11 cellular contexts compared by ENCODE assay signal in the genomic region with DNA sequence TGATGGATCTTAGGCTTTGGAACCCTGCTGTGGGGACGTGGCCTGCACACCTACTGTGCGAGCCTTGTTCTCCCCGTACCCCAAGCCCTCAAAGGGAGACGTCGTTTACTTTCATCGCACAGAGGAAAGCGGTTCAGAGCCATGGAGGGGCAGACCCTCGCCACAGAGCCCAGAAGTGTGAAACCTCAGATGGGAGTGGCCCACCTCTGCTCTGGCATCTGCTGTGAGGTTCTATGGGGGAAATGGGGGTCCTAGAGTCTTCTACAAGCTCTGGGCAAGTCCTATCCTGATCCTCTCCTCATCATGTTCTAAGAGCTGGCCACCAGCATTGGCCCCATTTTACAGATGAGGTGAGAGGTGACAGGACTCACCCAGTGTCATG. TPM values are rescaled to one million over a fixed set of nuclear protein-coding genes. Genes with fewer than 3 reads are reported as not detected.
DNase-seq lines count a peak whose midpoint lies in the region; ATAC-seq and TF ChIP-seq lines count a peak whose summit lies in the region.
"Had no signal": no experiment of that assay in that cellular context is flagged by ENCODE, and none has a peak within 500 bp of the region (broad histone marks: within the 10 kb centered on the region; RNA-seq: fewer than 3 reads in every experiment).

No MANE protein-coding gene starts in this region.

- CTCF ChIA-PET in WTC11 (lab: Charles Lee): interaction anchor here (1.3 to 3.6 kb wide), 2 partner anchors 56 to 135 kb away, joined by 4 to 16 read pairs; no protein-coding TSS in a partner anchor

- peak overlapping the region; percentile 97 for H3K4me2 ChIP-seq in hepatocyte

- DNase-seq in activated CD4-positive, alpha-beta T cell treated with anti-CD3 and anti-CD28 coated beads, Interleukin-2, amount 10 ng/mL, durations not matched to agents 24 days and 14 days: no peak
- DNase-seq in activated CD4-positive, alpha-beta T cell treated with anti-CD3 and anti-CD28 coated beads for 48 hours: no peak
- DNase-seq in WTC11 (ENCODE audit: low spot score) (no peak), hepatocyte (ENCODE audit: low spot score) (no peak), DMS53 treated with DMSO at 0.1 percent for 48 hours (lab: John Stamatoyannopoulos, UW; ENCODE audit: unreplicated experiment) (no peak)

- POLR2A ChIA-PET in WTC11 (lab: Charles Lee): no interaction called here

- H3K4me1 ChIP-seq in hepatocyte (ENCODE audit: insufficient read depth): peaks cover 38% of the 10 kb centered on the region

- ATAC-seq in WTC11 (no peak), HG02981 (IDR thresholded peaks at IDR 0.05; ENCODE audit: unreplicated experiment) (no peak), HG03521 (IDR thresholded peaks at IDR 0.05; ENCODE audit: unreplicated experiment) (no peak)
- no peak for ATAC-seq in stimulated activated memory B cell treated with anti-CD40 and anti-IgM and Interleukin-4, amounts not matched to agents 10 μg/mL and 1 μg/mL and 100 μg/mL, for 72 hours

- peak overlapping the region; percentile 88 for H3K27ac Mint-ChIP-seq in activated CD4-positive, alpha-beta T cell treated with anti-CD3 and anti-CD28 coated beads, Interleukin-2, amount 10 ng/mL, durations not matched to agents 24 days and 14 days
- H3K27ac Mint-ChIP-seq in WTC11: peak overlapping the region; percentile 84
- peak overlapping the region; percentile 92 for H3K27ac Mint-ChIP-seq in stimulated activated memory B cell treated with anti-CD40 and anti-IgM and Interleukin-4, amounts not matched to agents 10 μg/mL and 1 μg/mL and 100 μg/mL, for 72 hours

- no peaks in the 10 kb centered on the region for H3K27me3 ChIP-seq in hepatocyte

- H3K9me3 ChIP-seq in hepatocyte (ENCODE audit: low read depth): no peaks in the 10 kb centered on the region

- no peak overlapping the region for H2AFZ ChIP-seq in hepatocyte

- no peaks in the 10 kb centered on the region for H3K36me3 ChIP-seq in hepatocyte (replicated peaks; ENCODE audit: insufficient read depth, low read depth)

- no peak overlapping the region for H3K4me3 ChIP-seq in hepatocyte

- no peak for TF ChIP-seq CTCF in WTC11 (IDR thresholded peaks at IDR 0.05)
- no peak for TF ChIP-seq CTCF in hepatocyte (IDR thresholded peaks at IDR 0.05; ENCODE audit: poor library complexity)

- H3K9me2 ChIP-seq in hepatocyte (replicated peaks; ENCODE audit: insufficient read depth): no peaks in the 10 kb centered on the region

- intact Hi-C loops in activated CD4-positive, alpha-beta T cell treated with anti-CD3 and anti-CD28 coated beads, Interleukin-2, amount 10 ng/mL, durations not matched to agents 24 days and 14 days (cut with micrococcal nuclease): no loop called here

- H3K27me3 Mint-ChIP-seq in activated CD4-positive, alpha-beta T cell treated with anti-CD3 and anti-CD28 coated beads, Interleukin-2, amount 10 ng/mL, durations not matched to agents 24 days and 14 days: no peaks in the 10 kb centered on the region
- no peaks in the 10 kb centered on the region for H3K27me3 Mint-ChIP-seq in WTC11 (ENCODE audit: low read depth)
- no peaks in the 10 kb centered on the region for H3K27me3 Mint-ChIP-seq in stimulated activated memory B cell treated with anti-CD40 and anti-IgM and Interleukin-4, amounts not matched to agents 10 μg/mL and 1 μg/mL and 100 μg/mL, for 72 hours

- H3K36me3 Mint-ChIP-seq in activated CD4-positive, alpha-beta T cell treated with anti-CD3 and anti-CD28 coated beads, Interleukin-2, amount 10 ng/mL, durations not matched to agents 24 days and 14 days (ENCODE audit: low read depth): no peaks in the 10 kb centered on the region
- H3K36me3 Mint-ChIP-seq in WTC11: no peaks in the 10 kb centered on the region
- no peaks in the 10 kb centered on the region for H3K36me3 Mint-ChIP-seq in stimulated activated memory B cell treated with anti-CD40 and anti-IgM and Interleukin-4, amounts not matched to agents 10 μg/mL and 1 μg/mL and 100 μg/mL, for 72 hours

- no peaks in the 10 kb centered on the region for H4K20me1 ChIP-seq in hepatocyte (ENCODE audit: insufficient read depth, poor library complexity, severe bottlenecking)

- peaks cover 16% of the 10 kb centered on the region for H3K79me2 ChIP-seq in hepatocyte

- H3K4me3 Mint-ChIP-seq in activated CD4-positive, alpha-beta T cell treated with anti-CD3 and anti-CD28 coated beads, Interleukin-2, amount 10 ng/mL, durations not matched to agents 24 days and 14 days: peak overlapping the region; percentile 86
- 0 out of 2 replicates have a peak overlapping the region, but pooled peaks have one; percentile 83 for H3K4me3 Mint-ChIP-seq in WTC11
- peak overlapping the region; percentile 91 for H3K4me3 Mint-ChIP-seq in stimulated activated memory B cell treated with anti-CD40 and anti-IgM and Interleukin-4, amounts not matched to agents 10 μg/mL and 1 μg/mL and 100 μg/mL, for 72 hours

- WGBS in hepatocyte (ENCODE audit: low lambda C conversion rate, missing lambda C conversion rate): 88% methylated on average over 8 of the region's 8 CpGs

- peak overlapping the region; percentile 97 for H3K27ac ChIP-seq in hepatocyte

- no peaks in the 10 kb centered on the region for H3K9me3 Mint-ChIP-seq in activated CD4-positive, alpha-beta T cell treated with anti-CD3 and anti-CD28 coated beads, Interleukin-2, amount 10 ng/mL, durations not matched to agents 24 days and 14 days
- H3K9me3 Mint-ChIP-seq in WTC11: no peaks in the 10 kb centered on the region
- no peaks in the 10 kb centered on the region for H3K9me3 Mint-ChIP-seq in stimulated activated memory B cell treated with anti-CD40 and anti-IgM and Interleukin-4, amounts not matched to agents 10 μg/mL and 1 μg/mL and 100 μg/mL, for 72 hours

- H3K4me1 Mint-ChIP-seq in activated CD4-positive, alpha-beta T cell treated with anti-CD3 and anti-CD28 coated beads, Interleukin-2, amount 10 ng/mL, durations not matched to agents 24 days and 14 days: peaks cover 54% of the 10 kb centered on the region
- H3K4me1 Mint-ChIP-seq in WTC11: peaks cover 54% of the 10 kb centered on the region
- peaks cover 56% of the 10 kb centered on the region for H3K4me1 Mint-ChIP-seq in stimulated activated memory B cell treated with anti-CD40 and anti-IgM and Interleukin-4, amounts not matched to agents 10 μg/mL and 1 μg/mL and 100 μg/mL, for 72 hours

TF ChIP-seq in WTC11, 78 proteins besides CTCF, POLR2A, EP300 and RAD21 (continues in another document):
- TF ChIP-seq, protein P1, sequence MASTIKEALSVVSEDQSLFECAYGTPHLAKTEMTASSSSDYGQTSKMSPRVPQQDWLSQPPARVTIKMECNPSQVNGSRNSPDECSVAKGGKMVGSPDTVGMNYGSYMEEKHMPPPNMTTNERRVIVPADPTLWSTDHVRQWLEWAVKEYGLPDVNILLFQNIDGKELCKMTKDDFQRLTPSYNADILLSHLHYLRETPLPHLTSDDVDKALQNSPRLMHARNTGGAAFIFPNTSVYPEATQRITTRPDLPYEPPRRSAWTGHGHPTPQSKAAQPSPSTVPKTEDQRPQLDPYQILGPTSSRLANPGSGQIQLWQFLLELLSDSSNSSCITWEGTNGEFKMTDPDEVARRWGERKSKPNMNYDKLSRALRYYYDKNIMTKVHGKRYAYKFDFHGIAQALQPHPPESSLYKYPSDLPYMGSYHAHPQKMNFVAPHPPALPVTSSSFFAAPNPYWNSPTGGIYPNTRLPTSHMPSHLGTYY (CRISPR knock-in tag; IDR thresholded peaks at IDR 0.05): no peak
- TF ChIP-seq, protein P2, sequence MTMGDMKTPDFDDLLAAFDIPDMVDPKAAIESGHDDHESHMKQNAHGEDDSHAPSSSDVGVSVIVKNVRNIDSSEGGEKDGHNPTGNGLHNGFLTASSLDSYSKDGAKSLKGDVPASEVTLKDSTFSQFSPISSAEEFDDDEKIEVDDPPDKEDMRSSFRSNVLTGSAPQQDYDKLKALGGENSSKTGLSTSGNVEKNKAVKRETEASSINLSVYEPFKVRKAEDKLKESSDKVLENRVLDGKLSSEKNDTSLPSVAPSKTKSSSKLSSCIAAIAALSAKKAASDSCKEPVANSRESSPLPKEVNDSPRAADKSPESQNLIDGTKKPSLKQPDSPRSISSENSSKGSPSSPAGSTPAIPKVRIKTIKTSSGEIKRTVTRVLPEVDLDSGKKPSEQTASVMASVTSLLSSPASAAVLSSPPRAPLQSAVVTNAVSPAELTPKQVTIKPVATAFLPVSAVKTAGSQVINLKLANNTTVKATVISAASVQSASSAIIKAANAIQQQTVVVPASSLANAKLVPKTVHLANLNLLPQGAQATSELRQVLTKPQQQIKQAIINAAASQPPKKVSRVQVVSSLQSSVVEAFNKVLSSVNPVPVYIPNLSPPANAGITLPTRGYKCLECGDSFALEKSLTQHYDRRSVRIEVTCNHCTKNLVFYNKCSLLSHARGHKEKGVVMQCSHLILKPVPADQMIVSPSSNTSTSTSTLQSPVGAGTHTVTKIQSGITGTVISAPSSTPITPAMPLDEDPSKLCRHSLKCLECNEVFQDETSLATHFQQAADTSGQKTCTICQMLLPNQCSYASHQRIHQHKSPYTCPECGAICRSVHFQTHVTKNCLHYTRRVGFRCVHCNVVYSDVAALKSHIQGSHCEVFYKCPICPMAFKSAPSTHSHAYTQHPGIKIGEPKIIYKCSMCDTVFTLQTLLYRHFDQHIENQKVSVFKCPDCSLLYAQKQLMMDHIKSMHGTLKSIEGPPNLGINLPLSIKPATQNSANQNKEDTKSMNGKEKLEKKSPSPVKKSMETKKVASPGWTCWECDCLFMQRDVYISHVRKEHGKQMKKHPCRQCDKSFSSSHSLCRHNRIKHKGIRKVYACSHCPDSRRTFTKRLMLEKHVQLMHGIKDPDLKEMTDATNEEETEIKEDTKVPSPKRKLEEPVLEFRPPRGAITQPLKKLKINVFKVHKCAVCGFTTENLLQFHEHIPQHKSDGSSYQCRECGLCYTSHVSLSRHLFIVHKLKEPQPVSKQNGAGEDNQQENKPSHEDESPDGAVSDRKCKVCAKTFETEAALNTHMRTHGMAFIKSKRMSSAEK (CRISPR knock-in tag; IDR thresholded peaks at IDR 0.05; ENCODE audit: borderline replicate concordance): no peak
- no peak for TF ChIP-seq NR2C2 (CRISPR knock-in tag; IDR thresholded peaks at IDR 0.05)
- TF ChIP-seq, protein P3, sequence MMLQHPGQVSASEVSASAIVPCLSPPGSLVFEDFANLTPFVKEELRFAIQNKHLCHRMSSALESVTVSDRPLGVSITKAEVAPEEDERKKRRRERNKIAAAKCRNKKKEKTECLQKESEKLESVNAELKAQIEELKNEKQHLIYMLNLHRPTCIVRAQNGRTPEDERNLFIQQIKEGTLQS (CRISPR knock-in tag; conservative IDR thresholded peaks at IDR 0.05): no peak

RNA-seq across cellular contexts. Expression of gene RNF44, which starts 3.7 kb away (rescaled TPM):
- 71.4 and 74.0 TPM in 2 replicates for total RNA-seq in activated CD4-positive, alpha-beta T cell treated with anti-CD3 and anti-CD28 coated beads, Interleukin-2, amount 10 ng/mL, durations not matched to agents 24 days and 14 days
- total RNA-seq in WTC11 (2021) (204 to 233 TPM (median 216 TPM) in 3 replicates), hepatocyte (9.5 and 13.0 TPM in 2 replicates)
- polyA plus RNA-seq in hepatocyte: 17.4 and 19.6 TPM in 2 replicates

RNA-seq across cellular contexts. Expression of gene CDHR2, which starts 8.2 kb away (rescaled TPM):
- total RNA-seq in activated CD4-positive, alpha-beta T cell treated with anti-CD3 and anti-CD28 coated beads, Interleukin-2, amount 10 ng/mL, durations not matched to agents 24 days and 14 days: 0.35 and 0.45 TPM in 2 replicates
- total RNA-seq in WTC11 (2021) (0.44 to 1.1 TPM (median 0.63 TPM) in 3 replicates), hepatocyte (24.8 and 29.8 TPM in 2 replicates)
- polyA plus RNA-seq in hepatocyte: 16.3 and 28.3 TPM in 2 replicates
- total RNA-seq: glomerular endothelial cell, M059J, omental fat pad had no signal

Comparison
In these comparisons a context has a peak if more than half of its experiments do, and no peak if none do; other contexts are left out.
1. RNA of gene CDHR2, which starts 8.2 kb away (total RNA-seq): 24.8 to 29.8 TPM in hepatocyte; 0.44 to 1.1 TPM in WTC11 and 0.35 to 0.45 TPM in activated CD4-positive, alpha-beta T cell treated with anti-CD3 and anti-CD28 coated beads, Interleukin-2, amount 10 ng/mL, durations not matched to agents 24 days and 14 days; every median in the first group is over 10 times any median in the second.
2. Peak in every context shown above with its lines, with median percentiles within 50 percentile points of each other: H3K27ac Mint-ChIP-seq and H3K4me3 Mint-ChIP-seq.